9 cellular contexts compared by ENCODE assay signal in the genomic region with DNA sequence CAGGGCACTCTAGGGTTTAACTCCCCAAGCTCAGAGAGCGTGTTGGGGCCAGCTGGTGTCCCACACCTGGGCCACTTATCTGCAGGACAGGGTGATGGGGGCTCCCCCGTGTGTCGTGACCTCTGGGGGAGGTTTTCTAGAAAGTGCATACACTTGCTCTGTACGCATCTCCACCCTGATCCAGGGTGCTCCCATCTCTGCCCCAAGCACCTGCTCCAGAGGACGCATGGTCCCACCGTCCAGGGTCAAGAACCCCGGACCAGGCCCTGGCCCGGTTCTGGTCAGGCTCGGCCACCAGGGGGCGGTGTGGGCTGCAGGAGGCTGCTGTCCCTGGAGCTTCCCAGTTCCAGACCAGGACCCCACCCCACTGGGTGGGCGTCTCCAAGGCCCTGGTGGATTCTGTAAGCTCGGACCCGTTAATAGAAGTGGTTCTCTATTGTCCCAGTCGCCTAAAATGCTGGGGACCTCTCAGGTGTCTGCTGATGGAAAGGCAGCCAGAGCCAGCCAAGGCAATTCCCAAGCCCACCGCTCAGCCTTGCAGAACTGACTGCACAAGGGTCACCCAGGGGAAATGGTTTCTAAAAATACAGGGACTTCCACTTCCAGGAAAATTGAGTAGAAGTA. TPM values are rescaled to one million over a fixed set of nuclear protein-coding genes. Genes with fewer than 3 reads are reported as not detected.
DNase-seq lines count a peak whose midpoint lies in the region; ATAC-seq, FAIRE-seq and TF ChIP-seq lines count a peak whose summit lies in the region.
"Had no signal": no experiment of that assay in that cellular context is flagged by ENCODE, and none has a peak within 500 bp of the region (broad histone marks: within the 10 kb centered on the region; RNA-seq: fewer than 3 reads in every experiment).

No MANE protein-coding gene starts in this region.

- H2BK20ac ChIP-seq in H9 (ENCODE audit: low read depth, low read length, poor library complexity, severe bottlenecking) (no peak overlapping the region), H1 (ENCODE audit: low read length) (0 out of 2 replicates have a peak overlapping the region, but pooled peaks have one; percentile 72)

- H3K9me3 ChIP-seq in H9 (ENCODE audit: control insufficient read depth, low read depth, low read length) = no peaks in the 10 kb centered on the region
- H3K9me3 ChIP-seq in H1 (ENCODE audit: insufficient read depth in 2 of 2, low read depth in 1 of 2, low read length in 1 of 2) = no peaks in the 10 kb centered on the region
- H3K9me3 ChIP-seq in uterus = no peaks in the 10 kb centered on the region
- H3K9me3 ChIP-seq: SJSA1 had no signal

- no peak overlapping the region for H3K14ac ChIP-seq in H9 (ENCODE audit: insufficient read depth, low read length)
- H3K14ac ChIP-seq in H1 (ENCODE audit: insufficient read length) = no peak overlapping the region

- H2AFZ ChIP-seq in H9 (ENCODE audit: low read length) (no peak overlapping the region), H1 (ENCODE audit: low read length) (no peak overlapping the region)

- no peak overlapping the region for H3K4ac ChIP-seq in H9 (ENCODE audit: low read depth, low read length)
- H3K4ac ChIP-seq in H1 (replicated peaks; ENCODE audit: insufficient read length, low read depth, low read length) = no peak overlapping the region

- H3K27me3 ChIP-seq in H9 (ENCODE audit: insufficient read depth, low read length) (no peaks in the 10 kb centered on the region), H1 (replicated peaks in 1 of 4; ENCODE audit: control insufficient read depth in 3 of 4, extremely low read depth in 1 of 4, insufficient read depth in 3 of 4, low read length in 3 of 4) (no peaks in the 10 kb centered on the region; a peak in 2 of 7 replicates), uterus (no peaks in the 10 kb centered on the region)

- no peak overlapping the region for H3K27ac Mint-ChIP-seq in H9
- no peak overlapping the region for H3K27ac Mint-ChIP-seq in activated CD4-positive, alpha-beta T cell treated with anti-CD3 and anti-CD28 coated beads, Interleukin-2, amount 10 ng/mL, durations not matched to agents 7 days and 5 days
- no peak overlapping the region for H3K27ac Mint-ChIP-seq in nephron progenitor cell

- peaks cover 9 to 10% of the 10 kb centered on the region in 2 experiments; a peak in 4 of 5 replicates for H3K9me3 Mint-ChIP-seq in H9
- no peaks in the 10 kb centered on the region for H3K9me3 Mint-ChIP-seq in activated CD4-positive, alpha-beta T cell treated with anti-CD3 and anti-CD28 coated beads, Interleukin-2, amount 10 ng/mL, durations not matched to agents 7 days and 5 days
- H3K9me3 Mint-ChIP-seq in nephron progenitor cell = peaks cover 35% of the 10 kb centered on the region

- H3K23me2 ChIP-seq in H9 (ENCODE audit: insufficient read length, low read depth, low read length, poor library complexity, severe bottlenecking) (no peaks in the 10 kb centered on the region), H1 (ENCODE audit: low read depth, low read length) (no peaks in the 10 kb centered on the region)

- ATAC-seq in GM21825 (IDR thresholded peaks at IDR 0.05; ENCODE audit: unreplicated experiment) = no peak
- no peak for ATAC-seq in HG03520 (IDR thresholded peaks at IDR 0.05; ENCODE audit: unreplicated experiment)

- H3K4me3 Mint-ChIP-seq in H9 (no peak overlapping the region), nephron progenitor cell (no peak overlapping the region)
- H3K4me3 Mint-ChIP-seq in activated CD4-positive, alpha-beta T cell treated with anti-CD3 and anti-CD28 coated beads, Interleukin-2, amount 10 ng/mL, durations not matched to agents 7 days and 5 days = no peak overlapping the region

- H4K91ac ChIP-seq in H9 (ENCODE audit: insufficient read length, low read depth, low read length) = no peak overlapping the region
- H4K91ac ChIP-seq in H1 (replicated peaks; ENCODE audit: insufficient read length, low read length) = no peak overlapping the region

- H4K5ac ChIP-seq in H9 (ENCODE audit: insufficient read length, low read depth, low read length) = no peak overlapping the region
- no peak overlapping the region for H4K5ac ChIP-seq in H1 (ENCODE audit: insufficient read length, low read depth, low read length)

- H3K27me3 Mint-ChIP-seq in H9 (ENCODE audit: low read depth) = peaks cover 19% of the 10 kb centered on the region
- H3K27me3 Mint-ChIP-seq in activated CD4-positive, alpha-beta T cell treated with anti-CD3 and anti-CD28 coated beads, Interleukin-2, amount 10 ng/mL, durations not matched to agents 7 days and 5 days = peaks cover 28% of the 10 kb centered on the region
- peaks cover 23% of the 10 kb centered on the region for H3K27me3 Mint-ChIP-seq in nephron progenitor cell (ENCODE audit: low read depth, poor library complexity)

- TF ChIP-seq RAD21 in H1 (IDR thresholded peaks at IDR 0.05 in 1 of 2, conservative IDR thresholded peaks at IDR 0.05 in 1 of 2; ENCODE audit: low read depth in 2 of 2, low read length in 2 of 2) = peak; percentile 78 to 88

- intact Hi-C loops in uterus (cut with DNase I; ENCODE audit: low total_unique reads) = no loop called here

- H4K8ac ChIP-seq in H9 (replicated peaks; ENCODE audit: insufficient read length, low read depth, low read length) (no peak overlapping the region), H1 (ENCODE audit: extremely low read depth, insufficient read depth, low read length) (no peak overlapping the region)

- H3K4me3 ChIP-seq in H1 (ENCODE audit: extremely low read depth in 1 of 4, insufficient read depth in 2 of 4, low read depth in 3 of 4, low read length in 4 of 4) (no peak overlapping the region), uterus (no peak overlapping the region)
- H3K4me3 ChIP-seq: SJSA1 had no signal

- H3K4me2 ChIP-seq in H9 (ENCODE audit: insufficient read depth, insufficient read length, low read length) (no peak overlapping the region), H1 (ENCODE audit: insufficient read depth in 1 of 2, low read depth in 2 of 2, low read length in 2 of 2) (no peak overlapping the region)

- H3K36me3 ChIP-seq in H1 (ENCODE audit: control insufficient read depth in 2 of 4, insufficient read depth in 4 of 4, low read length in 3 of 4) (no peaks in the 10 kb centered on the region), uterus (no peaks in the 10 kb centered on the region)
- H3K36me3 ChIP-seq: SJSA1 had no signal

- FAIRE-seq in H1 (lab: Jason Lieb, UNC) = no peak

- H2AK5ac ChIP-seq in H9 (ENCODE audit: insufficient read length, low read length) (no peak overlapping the region), H1 (ENCODE audit: low read depth, low read length) (no peak overlapping the region)

- H2BK15ac ChIP-seq in H9 (ENCODE audit: low read depth, low read length) (no peak overlapping the region), H1 (ENCODE audit: low read length) (peak overlapping the region; percentile 88; the same call in 1 of the 2 replicates)

- WGBS in H9 (ENCODE audit: extremely low coverage, insufficient read length, low lambda C conversion rate) = no CpG with 5 or more reads among the region's 15 CpGs
- 58% methylated on average over 15 of the region's 15 CpGs; no CpG with 5 or more reads in 1 of the 2 experiments for WGBS in H1 (ENCODE audit: extremely low coverage in 1 of 2, insufficient coverage in 1 of 2, insufficient read length in 1 of 2, insufficient replicate concordance in 2 of 2, low coverage in 1 of 2, low lambda C conversion rate in 2 of 2, missing lambda C conversion rate in 1 of 2), 2 experiments

- TF ChIP-seq EP300 in H1 (IDR thresholded peaks at IDR 0.05; ENCODE audit: borderline replicate concordance in 1 of 2, low read depth in 2 of 2, low read length in 2 of 2) = no peak

- CTCF ChIA-PET in activated CD4-positive, alpha-beta T cell treated with anti-CD3 and anti-CD28 coated beads, Interleukin-2, amount 10 ng/mL, durations not matched to agents 7 days and 5 days (lab: Charles Lee) = interaction anchor here (0.5 to 1.2 kb wide), 6 partner anchors 10 to 219 kb away, joined by 3 to 6 read pairs (median 3); no protein-coding TSS in a partner anchor
- CTCF ChIA-PET in H1 (lab: Charles Lee; ENCODE audit: partially characterized antibody) = interaction anchor here (0.6 to 8.2 kb wide), 41 partner anchors 11 to 743 kb away, joined by 3 to 76 read pairs (median 5); partner anchors contain the start of gene GP1BB

- POLR2A ChIA-PET in activated CD4-positive, alpha-beta T cell treated with anti-CD3 and anti-CD28 coated beads, Interleukin-2, amount 10 ng/mL, durations not matched to agents 7 days and 5 days (lab: Charles Lee) = no interaction called here
- POLR2A ChIA-PET in H1 (lab: Charles Lee; ENCODE audit: partially characterized antibody) = interaction anchor here (0.8 to 1.8 kb wide), 3 partner anchors 12 to 44 kb away, joined by 3 to 7 read pairs (median 4); no protein-coding TSS in a partner anchor

- H2BK120ac ChIP-seq in H9 (ENCODE audit: low read depth, low read length, poor library complexity, severe bottlenecking) (no peak overlapping the region), H1 (replicated peaks; ENCODE audit: low read depth, low read length) (no peak overlapping the region)

- H3K9ac ChIP-seq in H9 (ENCODE audit: extremely low read depth, insufficient read length, low read length) = no peak overlapping the region
- H3K9ac ChIP-seq in H1 (replicated peaks in 1 of 4; ENCODE audit: extremely low read depth in 1 of 4, low read depth in 3 of 4, low read length in 3 of 4) = no peak overlapping the region

- H3K4me1 ChIP-seq in H9 (ENCODE audit: insufficient read depth, low read length) (peaks cover 2% of the 10 kb centered on the region; the same call in 1 of the 2 replicates), H1 (replicated peaks in 1 of 4; ENCODE audit: control insufficient read depth in 3 of 4, insufficient read depth in 4 of 4, low read length in 3 of 4) (peaks cover 0 to 3% (median 0%) of the 10 kb centered on the region in 4 experiments; a peak in 3 of 7 replicates), uterus (no peaks in the 10 kb centered on the region)
- H3K4me1 ChIP-seq: SJSA1 had no signal

- peaks cover 6 to 12% of the 10 kb centered on the region in 2 experiments for H3K4me1 Mint-ChIP-seq in H9
- no peaks in the 10 kb centered on the region for H3K4me1 Mint-ChIP-seq in activated CD4-positive, alpha-beta T cell treated with anti-CD3 and anti-CD28 coated beads, Interleukin-2, amount 10 ng/mL, durations not matched to agents 7 days and 5 days
- H3K4me1 Mint-ChIP-seq in nephron progenitor cell = peaks cover 18% of the 10 kb centered on the region

- H3K27ac ChIP-seq in H9 (ENCODE audit: insufficient read length, low read depth, low read length) (no peak overlapping the region), H1 (ENCODE audit: low read depth, low read length) (no peak overlapping the region), uterus (no peak overlapping the region)
- H3K27ac ChIP-seq: SJSA1 had no signal

- TF ChIP-seq CTCF in H9 (conservative IDR thresholded peaks at IDR 0.05) (peak; percentile 97), H1 (IDR thresholded peaks at IDR 0.05; ENCODE audit: control extremely low read depth in 1 of 3, insufficient read depth in 1 of 3, low read depth in 1 of 3, low read length in 3 of 3) (peak; percentile 80 to 87 (median 85)), nephron progenitor cell (IDR thresholded peaks at IDR 0.05) (peak; percentile 61), uterus (IDR thresholded peaks at IDR 0.05) (peak; percentile 63 to 73 (median 68))

- H3K79me2 ChIP-seq in H9 (ENCODE audit: insufficient read depth, low read length) = no peaks in the 10 kb centered on the region
- no peaks in the 10 kb centered on the region for H3K79me2 ChIP-seq in H1 (ENCODE audit: control insufficient read depth in 1 of 2, insufficient read depth in 2 of 2, low read length in 2 of 2)

- H2BK5ac ChIP-seq in H9 (ENCODE audit: insufficient read length, low read length) (no peak overlapping the region), H1 (ENCODE audit: low read depth, low read length) (no peak overlapping the region)

- no peak overlapping the region for H3K18ac ChIP-seq in H9 (ENCODE audit: insufficient read length, low read depth, low read length)
- no peak overlapping the region; the same call in 1 of the 2 replicates for H3K18ac ChIP-seq in H1 (ENCODE audit: extremely low read depth, low read length)

- H4K20me1 ChIP-seq in H9 (ENCODE audit: control insufficient read depth, insufficient read depth, insufficient read length) (no peaks in the 10 kb centered on the region), H1 (replicated peaks in 1 of 2; ENCODE audit: control insufficient read depth in 1 of 2, insufficient read depth in 2 of 2, low read length in 2 of 2) (no peaks in the 10 kb centered on the region)

- H3K36me3 Mint-ChIP-seq in H9 (ENCODE audit: insufficient read depth in 1 of 3, low read depth in 3 of 3) = no peaks in the 10 kb centered on the region; a peak in 1 of 7 replicates
- H3K36me3 Mint-ChIP-seq in activated CD4-positive, alpha-beta T cell treated with anti-CD3 and anti-CD28 coated beads, Interleukin-2, amount 10 ng/mL, durations not matched to agents 7 days and 5 days (ENCODE audit: low read depth) = no peaks in the 10 kb centered on the region
- no peaks in the 10 kb centered on the region for H3K36me3 Mint-ChIP-seq in nephron progenitor cell (ENCODE audit: low read depth)

- DNase-seq in H9 (peak; percentile 79), H1 (ENCODE audit: low read depth in 1 of 2, low spot score in 2 of 2) (peak in 1 of 2 experiments; percentile 96), nephron progenitor cell (peak; percentile 60), uterus (peak in 1 of 2 donors; percentile 41), NCI-H1436 treated with DMSO at 0.1 percent for 48 hours (lab: John Stamatoyannopoulos, UW) (no peak)
- peak; percentile 32 for DNase-seq in activated CD4-positive, alpha-beta T cell treated with anti-CD3 and anti-CD28 coated beads, Interleukin-2, amount 10 ng/mL, durations not matched to agents 7 days and 5 days

- H2BK12ac ChIP-seq in H9 (ENCODE audit: insufficient read length, low read depth, low read length) = no peak overlapping the region
- H2BK12ac ChIP-seq in H1 (ENCODE audit: low read depth, low read length) = no peak overlapping the region; the same call in 1 of the 2 replicates

- H3K56ac ChIP-seq in H9 (ENCODE audit: insufficient read length, low read depth, low read length) (no peak overlapping the region), H1 (replicated peaks; ENCODE audit: insufficient read length, low read depth, low read length) (no peak overlapping the region)

- H3K79me1 ChIP-seq in H9 (ENCODE audit: insufficient read depth, low read depth, low read length, poor library complexity, severe bottlenecking) (no peaks in the 10 kb centered on the region), H1 (ENCODE audit: low read depth, low read length) (no peaks in the 10 kb centered on the region)

- TF ChIP-seq POLR2A in H1 (IDR thresholded peaks at IDR 0.05; ENCODE audit: control extremely low read depth in 1 of 2, low read depth in 2 of 2, low read length in 2 of 2) (no peak), uterus (IDR thresholded peaks at IDR 0.05) (no peak)

- H3K23ac ChIP-seq in H9 (ENCODE audit: insufficient read length, low read depth, low read length) = no peak overlapping the region
- H3K23ac ChIP-seq in H1 (ENCODE audit: insufficient read length) = no peak overlapping the region

- no peak overlapping the region for H3T11ph ChIP-seq in H9 (ENCODE audit: low read length)

RNA-seq across cellular contexts. Expression of gene SEPTIN5, which starts 34.7 kb away (rescaled TPM):
- total RNA-seq in H9 (2021) (17.7 and 17.8 TPM in 2 replicates), uterus (10 to 100 TPM in 3 of 4 donors, 1 to 10 TPM in 1; 9.4 to 67.6 (median 25.3) TPM)
- total RNA-seq in activated CD4-positive, alpha-beta T cell treated with anti-CD3 and anti-CD28 coated beads, Interleukin-2, amount 10 ng/mL, durations not matched to agents 7 days and 5 days = not detected
- 7.8 and 8.6 TPM in 2 replicates for total RNA-seq in H1 (2021; fragmentation: NEBNext Ultra II Directional; extraction: Animal tissue kit (Norgen Biotek cat#: 25700))
- polyA plus RNA-seq in H1 (2011; rRNA removed) = 6.0 and 9.1 TPM in 2 replicates
- polyA plus RNA-seq in H1 (2011; cell fraction: cytosol; rRNA removed) = 6.7 TPM
- 18.5 TPM for polyA plus RNA-seq in H1 (2011; cell fraction: nucleus; rRNA removed)
- polyA plus RNA-seq in H1 (2012, experiment 1 of 2) = 5.8 to 13.4 TPM (median 10.9 TPM) in 4 replicates
- polyA plus RNA-seq in H1 (2012, experiment 2 of 2) = 8.4 TPM
- 9.7 TPM for polyA plus RNA-seq in H1 (2013, experiment 1 of 2)
- 9.0 TPM for polyA plus RNA-seq in H1 (2013, experiment 2 of 2)
- 7.3 and 8.0 TPM in 2 replicates for polyA minus RNA-seq in H1 (2011; rRNA and poly(A)+ RNA removed)
- polyA minus RNA-seq in H1 (2011; cell fraction: cytosol; rRNA and poly(A)+ RNA removed) = 2.3 TPM
- 8.8 TPM for polyA minus RNA-seq in H1 (2011; cell fraction: nucleus; rRNA and poly(A)+ RNA removed)

RNA-seq across cellular contexts. Expression of gene GP1BB, which starts 43.8 kb away (rescaled TPM):
- total RNA-seq in H9 (2021) (2.4 and 3.4 TPM in 2 replicates), uterus (1 to 10 TPM in 2 of 4 donors, under 1 TPM in 1, not detected in 1; 0.76 to 7.4 (median 6.4) TPM)
- total RNA-seq in activated CD4-positive, alpha-beta T cell treated with anti-CD3 and anti-CD28 coated beads, Interleukin-2, amount 10 ng/mL, durations not matched to agents 7 days and 5 days = not detected
- total RNA-seq in H1 (2021; fragmentation: NEBNext Ultra II Directional; extraction: Animal tissue kit (Norgen Biotek cat#: 25700)) = not detected in 2 replicates
- 0.36 and 0.66 TPM in 2 replicates for polyA plus RNA-seq in H1 (2011; rRNA removed)
- 0.27 TPM for polyA plus RNA-seq in H1 (2011; cell fraction: cytosol; rRNA removed)
- polyA plus RNA-seq in H1 (2011; cell fraction: nucleus; rRNA removed) = 2.4 TPM
- polyA plus RNA-seq in H1 (2012, experiment 1 of 2) = 0.38 to 0.69 TPM (median 0.55 TPM) in 3 of 4 replicates, not detected in the other
- not detected for polyA plus RNA-seq in H1 (2012, experiment 2 of 2)
- 0.36 TPM for polyA plus RNA-seq in H1 (2013, experiment 1 of 2)
- polyA plus RNA-seq in H1 (2013, experiment 2 of 2) = 0.83 TPM
- polyA minus RNA-seq in H1 (2011; rRNA and poly(A)+ RNA removed) = not detected in 2 replicates
- not detected for polyA minus RNA-seq in H1 (2011; cell fraction: cytosol; rRNA and poly(A)+ RNA removed)
- 0.60 TPM for polyA minus RNA-seq in H1 (2011; cell fraction: nucleus; rRNA and poly(A)+ RNA removed)
